1 cellular context compared by ENCODE assay signal in genomic region chr22:38415046-38415445, GRCh38.
TF ChIP-seq lines count a peak whose summit lies in the region.

No MANE protein-coding gene starts in this region.

TF ChIP-seq in HepG2, 621 proteins besides CTCF, POLR2A, EP300 and RAD21:
- TF ChIP-seq STAG1 (CRISPR knock-in tag; IDR thresholded peaks at IDR 0.05) (0 out of 2 replicates have a peak, but pooled peaks have one; percentile 4), ARID2 (CRISPR knock-in tag; IDR thresholded peaks at IDR 0.05; ENCODE audit: borderline replicate concordance) (no peak), BCL6 (CRISPR knock-in tag; IDR thresholded peaks at IDR 0.05) (no peak)
